ENCODE assay signal across 1 cellular context in genomic region chr6:125102411-125102810, GRCh38.
A peak's percentile ranks its signal among the peaks of the same experiment; 100 is the strongest.
TF ChIP-seq lines count a peak whose summit lies in the region.

No MANE protein-coding gene starts in this region.

TF ChIP-seq in K562, 482 proteins besides CTCF, POLR2A, EP300 and RAD21:
- no peak for TF ChIP-seq RFX5 (IDR thresholded peaks at IDR 0.05; ENCODE audit: low read depth, low read length)
- TF ChIP-seq ZNF707 (CRISPR knock-in tag; conservative IDR thresholded peaks at IDR 0.05): no peak
- TF ChIP-seq CEBPG (CRISPR knock-in tag; IDR thresholded peaks at IDR 0.05): no peak
- TF ChIP-seq CEBPG (tag; conservative IDR thresholded peaks at IDR 0.05 in 1 of 2, IDR thresholded peaks at IDR 0.05 in 1 of 2): 0 out of 4 replicates have a peak, but pooled peaks of 1 of the 2 experiments have one; percentile 7
- no peak for TF ChIP-seq ZHX1 (conservative IDR thresholded peaks at IDR 0.05; ENCODE audit: low read length)
- TF ChIP-seq ILF3 (IDR thresholded peaks at IDR 0.05; ENCODE audit: borderline replicate concordance): no peak
- TF ChIP-seq C11orf30 (IDR thresholded peaks at IDR 0.05; ENCODE audit: low read depth): no peak
